ENCODE assay signal across 1 cellular context in the genomic region with DNA sequence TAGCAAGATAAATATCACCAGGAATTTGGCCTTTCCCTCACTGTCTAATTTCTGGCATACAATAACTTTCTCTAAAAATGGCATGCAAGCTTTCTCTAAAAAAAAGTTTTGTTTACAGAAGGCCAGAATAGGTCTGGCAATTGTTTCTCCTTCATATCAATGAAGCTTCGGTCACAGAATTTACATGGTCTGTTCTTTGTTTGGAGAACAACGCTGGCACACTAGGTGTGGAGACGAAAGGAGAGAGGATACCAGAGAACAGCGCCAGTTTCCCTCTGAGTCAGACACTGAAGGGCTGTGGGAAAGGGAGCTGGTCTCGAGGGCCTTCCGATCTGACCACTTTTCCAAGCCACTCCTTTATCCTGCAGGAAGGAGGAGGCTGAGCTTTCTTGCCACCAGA.
TF ChIP-seq lines count a peak whose summit lies in the region.

No MANE protein-coding gene starts in this region.

TF ChIP-seq in GM23338, 12 proteins besides CTCF, POLR2A, EP300 and RAD21 (continued from another document):
- TF ChIP-seq, protein P1, sequence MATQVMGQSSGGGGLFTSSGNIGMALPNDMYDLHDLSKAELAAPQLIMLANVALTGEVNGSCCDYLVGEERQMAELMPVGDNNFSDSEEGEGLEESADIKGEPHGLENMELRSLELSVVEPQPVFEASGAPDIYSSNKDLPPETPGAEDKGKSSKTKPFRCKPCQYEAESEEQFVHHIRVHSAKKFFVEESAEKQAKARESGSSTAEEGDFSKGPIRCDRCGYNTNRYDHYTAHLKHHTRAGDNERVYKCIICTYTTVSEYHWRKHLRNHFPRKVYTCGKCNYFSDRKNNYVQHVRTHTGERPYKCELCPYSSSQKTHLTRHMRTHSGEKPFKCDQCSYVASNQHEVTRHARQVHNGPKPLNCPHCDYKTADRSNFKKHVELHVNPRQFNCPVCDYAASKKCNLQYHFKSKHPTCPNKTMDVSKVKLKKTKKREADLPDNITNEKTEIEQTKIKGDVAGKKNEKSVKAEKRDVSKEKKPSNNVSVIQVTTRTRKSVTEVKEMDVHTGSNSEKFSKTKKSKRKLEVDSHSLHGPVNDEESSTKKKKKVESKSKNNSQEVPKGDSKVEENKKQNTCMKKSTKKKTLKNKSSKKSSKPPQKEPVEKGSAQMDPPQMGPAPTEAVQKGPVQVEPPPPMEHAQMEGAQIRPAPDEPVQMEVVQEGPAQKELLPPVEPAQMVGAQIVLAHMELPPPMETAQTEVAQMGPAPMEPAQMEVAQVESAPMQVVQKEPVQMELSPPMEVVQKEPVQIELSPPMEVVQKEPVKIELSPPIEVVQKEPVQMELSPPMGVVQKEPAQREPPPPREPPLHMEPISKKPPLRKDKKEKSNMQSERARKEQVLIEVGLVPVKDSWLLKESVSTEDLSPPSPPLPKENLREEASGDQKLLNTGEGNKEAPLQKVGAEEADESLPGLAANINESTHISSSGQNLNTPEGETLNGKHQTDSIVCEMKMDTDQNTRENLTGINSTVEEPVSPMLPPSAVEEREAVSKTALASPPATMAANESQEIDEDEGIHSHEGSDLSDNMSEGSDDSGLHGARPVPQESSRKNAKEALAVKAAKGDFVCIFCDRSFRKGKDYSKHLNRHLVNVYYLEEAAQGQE (IDR thresholded peaks at IDR 0.05; ENCODE audit: unreplicated experiment) = no peak
- no peak for TF ChIP-seq STAT1 (IDR thresholded peaks at IDR 0.05; ENCODE audit: unreplicated experiment)
- no peak for TF ChIP-seq CREB1 (CRISPR knock-in tag; IDR thresholded peaks at IDR 0.05; ENCODE audit: low read depth)
TF ChIP-seq in GM23338: peak in this region for 0.
